ENCODE assay signal across 24 cellular contexts in the genomic region with DNA sequence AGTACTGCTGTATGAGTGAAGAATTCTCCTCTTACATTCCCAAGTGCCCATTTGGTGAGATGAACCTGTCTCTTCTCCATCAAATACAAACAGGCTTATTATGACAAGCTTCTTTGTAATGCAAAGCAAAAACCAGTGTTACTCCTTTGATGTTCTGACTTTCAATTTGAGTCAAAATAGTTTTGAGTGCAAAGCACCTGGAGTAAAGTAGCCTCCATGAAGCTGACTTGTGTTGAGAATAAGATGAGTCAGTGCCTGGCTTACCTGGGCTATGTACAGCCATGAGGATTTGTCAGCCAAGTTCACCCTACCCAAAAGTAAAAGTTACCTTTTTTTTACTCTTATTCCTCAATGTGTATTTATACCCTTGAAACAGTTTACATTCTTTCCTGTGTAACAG.
"Had no signal": no experiment of that assay in that cellular context is flagged by ENCODE, and none has a peak within 500 bp of the region (broad histone marks: within the 10 kb centered on the region; RNA-seq: fewer than 3 reads in every experiment).

No MANE protein-coding gene starts in this region.

- H3K4me1 ChIP-seq: gastrocnemius medialis, lower lobe of right lung, psoas muscle, sigmoid colon, tibial nerve, upper lobe of left lung had no signal

- H3K27me3 ChIP-seq: gastrocnemius medialis, ovary, sigmoid colon, tibial nerve, upper lobe of left lung had no signal

- ATAC-seq: effector memory CD8-positive, alpha-beta T cell; gastrocnemius medialis; left ventricle myocardium superior; lower lobe of right lung; natural killer cell; psoas muscle; right cardiac atrium; stimulated activated effector memory CD8-positive, alpha-beta T cell treated with anti-CD3 and anti-CD28 coated beads, Interleukin-12 subunit alpha, Interleukin-12 subunit beta, amount 100 ng/mL, for 72 hours had no signal

- H3K27ac ChIP-seq: gastrocnemius medialis, lower lobe of right lung, ovary, psoas muscle, sigmoid colon, thoracic aorta, tibial nerve, upper lobe of left lung had no signal

- H3K4me3 ChIP-seq: gastrocnemius medialis, lower lobe of right lung, ovary, psoas muscle, sigmoid colon, thoracic aorta, tibial nerve, upper lobe of left lung had no signal

- FAIRE-seq: endometrium, keratinocyte, urothelium cell line had no signal

- H3K36me3 Mint-ChIP-seq: natural killer cell; stimulated activated effector memory CD8-positive, alpha-beta T cell treated with anti-CD3 and anti-CD28 coated beads, Interleukin-12 subunit alpha, Interleukin-12 subunit beta, amount 100 ng/mL, for 72 hours had no signal

- H3K9me3 Mint-ChIP-seq: effector memory CD8-positive, alpha-beta T cell; natural killer cell; stimulated activated effector memory CD8-positive, alpha-beta T cell treated with anti-CD3 and anti-CD28 coated beads, Interleukin-12 subunit alpha, Interleukin-12 subunit beta, amount 100 ng/mL, for 72 hours had no signal

- H3K4me1 Mint-ChIP-seq: natural killer cell; stimulated activated effector memory CD8-positive, alpha-beta T cell treated with anti-CD3 and anti-CD28 coated beads, Interleukin-12 subunit alpha, Interleukin-12 subunit beta, amount 100 ng/mL, for 72 hours had no signal

- H3K36me3 ChIP-seq: gastrocnemius medialis, lower lobe of right lung, ovary, sigmoid colon, thoracic aorta, tibial nerve, upper lobe of left lung had no signal

- H3K4me3 Mint-ChIP-seq: effector memory CD8-positive, alpha-beta T cell; natural killer cell; stimulated activated effector memory CD8-positive, alpha-beta T cell treated with anti-CD3 and anti-CD28 coated beads, Interleukin-12 subunit alpha, Interleukin-12 subunit beta, amount 100 ng/mL, for 72 hours had no signal

- H3K27ac Mint-ChIP-seq: effector memory CD8-positive, alpha-beta T cell; natural killer cell; stimulated activated effector memory CD8-positive, alpha-beta T cell treated with anti-CD3 and anti-CD28 coated beads, Interleukin-12 subunit alpha, Interleukin-12 subunit beta, amount 100 ng/mL, for 72 hours had no signal

- DNase-seq: cortex of kidney; effector memory CD8-positive, alpha-beta T cell; foreskin fibroblast; gastrocnemius medialis; head of caudate nucleus; left ventricle myocardium superior; lower lobe of right lung; natural killer cell; occipital lobe; ovary; posterior cingulate gyrus; psoas muscle; right cardiac atrium; sigmoid colon; stimulated activated CD4-positive, alpha-beta T cell treated with anti-CD3 and anti-CD28 coated beads, Interleukin-2, amount 100 ng/mL, for 24 hours; stimulated activated CD4-positive, alpha-beta T cell treated with anti-CD3 and anti-CD28 coated beads, Interleukin-4, amount 100 ng/mL, for 24 hours; stimulated activated naive CD4-positive, alpha-beta T cell treated with Interleukin-2 at 50 U/mL for 16 hours; upper lobe of left lung had no signal

- H3K9me3 ChIP-seq: gastrocnemius medialis, lower lobe of right lung, ovary, psoas muscle, sigmoid colon, thoracic aorta, tibial nerve, upper lobe of left lung had no signal
